ENCODE assay signal across 18 cellular contexts in genomic region chr4:61661960-61662359, GRCh38.
A peak's percentile ranks its signal among the peaks of the same experiment; 100 is the strongest.
DNase-seq lines count a peak whose midpoint lies in the region; ATAC-seq and TF ChIP-seq lines count a peak whose summit lies in the region.
"Had no signal": no experiment of that assay in that cellular context is flagged by ENCODE, and none has a peak within 500 bp of the region (broad histone marks: within the 10 kb centered on the region; RNA-seq: fewer than 3 reads in every experiment).

No MANE protein-coding gene starts in this region.

- H3K14ac ChIP-seq in neuronal stem cell (ENCODE audit: low read length) = peak overlapping the region; percentile 76

- no peak overlapping the region for H3K4me3 Mint-ChIP-seq in chondrocyte (ENCODE audit: unreplicated experiment)
- H3K4me3 Mint-ChIP-seq in stimulated activated memory B cell treated with anti-CD40 and anti-IgM and Interleukin-4, amounts not matched to agents 10 μg/mL and 1 μg/mL and 100 μg/mL, for 72 hours = no peak overlapping the region
- no peak overlapping the region for H3K4me3 Mint-ChIP-seq in activated T-helper 1 cell treated with anti-CD3 and anti-CD28 coated beads, Interleukin-12 subunit alpha, Interleukin-12 subunit beta, Interleukin-2, Interleukin-4 antibody, amounts not matched to agents 30 ng/mL and 10 ng/mL and 1 ng/mL, durations not matched to agents 14 hours and 24 hours and 36 hours
- H3K4me3 Mint-ChIP-seq: CD4-positive, alpha-beta memory T cell; HFFc6 had no signal

- H2BK120ac ChIP-seq in neuronal stem cell (ENCODE audit: low read depth, low read length) = no peak overlapping the region

- H3K27me3 ChIP-seq in neuronal stem cell (ENCODE audit: control insufficient read depth in 3 of 3, insufficient read depth in 3 of 3, low read depth in 1 of 3, low read length in 3 of 3) (no peaks in the 10 kb centered on the region), Karpas-422 (ENCODE audit: low read length) (no peaks in the 10 kb centered on the region)

- DNase-seq in UCSD-AML1 (lab: John Stamatoyannopoulos, UW; ENCODE audit: unreplicated experiment) (peak; percentile 1), chondrocyte (ENCODE audit: low spot score) (peak; percentile 70), neuronal stem cell (ENCODE audit: low spot score) (no peak), midbrain (lab: John Stamatoyannopoulos, UW) (no peak), Karpas-422 (no peak), caudate nucleus (lab: John Stamatoyannopoulos, UW) (no peak)
- DNase-seq in activated T-helper 1 cell treated with anti-CD3 and anti-CD28 coated beads, Interleukin-12 subunit alpha, Interleukin-12 subunit beta, Interleukin-2, Interleukin-4 antibody, amounts not matched to agents 30 ng/mL and 10 ng/mL and 1 ng/mL, durations not matched to agents 14 hours and 24 hours and 36 hours (ENCODE audit: low spot score) = no peak
- DNase-seq: C1 segment of cervical spinal cord; Calu3; CD4-positive, alpha-beta memory T cell; COR-L47; DMS53; DMS79 treated with DMSO at 0.1 percent for 48 hours; GF-D8; GOT3; HFFc6 had no signal

- H3K9me3 ChIP-seq in neuronal stem cell (replicated peaks in 1 of 2; ENCODE audit: control insufficient read depth in 2 of 2, insufficient read depth in 1 of 2, low read depth in 1 of 2, low read length in 2 of 2) (peaks cover 14 to 22% of the 10 kb centered on the region in 2 donors), Karpas-422 (ENCODE audit: low read length) (peaks cover 43% of the 10 kb centered on the region)
- H3K9me3 ChIP-seq: HAP-1 had no signal

- intact Hi-C loops in activated T-helper 1 cell treated with anti-CD3 and anti-CD28 coated beads, Interleukin-12 subunit alpha, Interleukin-12 subunit beta, Interleukin-2, Interleukin-4 antibody, amounts not matched to agents 30 ng/mL and 10 ng/mL and 1 ng/mL, durations not matched to agents 14 hours and 24 hours and 36 hours (cut with micrococcal nuclease) = no loop called here

- peak overlapping the region; percentile 60 for H2AK5ac ChIP-seq in neuronal stem cell (ENCODE audit: low read depth, low read length)

- H4K8ac ChIP-seq in neuronal stem cell (ENCODE audit: low read depth, low read length) = no peak overlapping the region

- H2BK5ac ChIP-seq in neuronal stem cell (ENCODE audit: low read length) = no peak overlapping the region

- no peak overlapping the region for H4K91ac ChIP-seq in neuronal stem cell (ENCODE audit: low read depth, low read length, poor library complexity)

- H3K36me3 ChIP-seq in neuronal stem cell (replicated peaks in 1 of 2; ENCODE audit: control insufficient read depth in 2 of 2, insufficient read depth in 2 of 2, low read length in 2 of 2) (peaks cover 7 to 12% of the 10 kb centered on the region in 2 donors), Karpas-422 (ENCODE audit: insufficient read depth, low read length) (no peaks in the 10 kb centered on the region)
- H3K36me3 ChIP-seq: HAP-1 had no signal

- no peaks in the 10 kb centered on the region for H3K36me3 Mint-ChIP-seq in chondrocyte (ENCODE audit: low read depth)
- no peaks in the 10 kb centered on the region for H3K36me3 Mint-ChIP-seq in stimulated activated memory B cell treated with anti-CD40 and anti-IgM and Interleukin-4, amounts not matched to agents 10 μg/mL and 1 μg/mL and 100 μg/mL, for 72 hours
- no peaks in the 10 kb centered on the region for H3K36me3 Mint-ChIP-seq in activated T-helper 1 cell treated with anti-CD3 and anti-CD28 coated beads, Interleukin-12 subunit alpha, Interleukin-12 subunit beta, Interleukin-2, Interleukin-4 antibody, amounts not matched to agents 30 ng/mL and 10 ng/mL and 1 ng/mL, durations not matched to agents 14 hours and 24 hours and 36 hours (ENCODE audit: low read depth)
- H3K36me3 Mint-ChIP-seq: CD4-positive, alpha-beta memory T cell had no signal

- no peaks in the 10 kb centered on the region for H4K20me1 ChIP-seq in Karpas-422 (ENCODE audit: insufficient read depth, low read depth, low read length)

- no peaks in the 10 kb centered on the region for H3K9me2 ChIP-seq in Karpas-422 (replicated peaks; ENCODE audit: insufficient read depth, low read length)

- H3K4me1 ChIP-seq in neuronal stem cell (ENCODE audit: control insufficient read depth in 2 of 2, insufficient read depth in 1 of 2, low read depth in 1 of 2, low read length in 2 of 2) (peaks cover 9 to 20% of the 10 kb centered on the region in 2 donors), Karpas-422 (ENCODE audit: low read length) (no peaks in the 10 kb centered on the region)

- H2AFZ ChIP-seq in neuronal stem cell (ENCODE audit: low read length) (no peak overlapping the region), Karpas-422 (ENCODE audit: low read length) (no peak overlapping the region)

- H3K27ac ChIP-seq in neuronal stem cell (replicated peaks; ENCODE audit: low read length) (no peak overlapping the region), Karpas-422 (ENCODE audit: low read length) (no peak overlapping the region), caudate nucleus (ENCODE audit: low read depth, low read length) (no peak overlapping the region)

- ATAC-seq in stimulated activated memory B cell treated with anti-CD40 and anti-IgM and Interleukin-4, amounts not matched to agents 10 μg/mL and 1 μg/mL and 100 μg/mL, for 72 hours = peak; percentile 48

- H3K18ac ChIP-seq in neuronal stem cell (ENCODE audit: low read length) = peak overlapping the region; percentile 70

- no peaks in the 10 kb centered on the region for H3K79me1 ChIP-seq in neuronal stem cell (ENCODE audit: low read depth, low read length)

- peak overlapping the region; percentile 37 for H3K4ac ChIP-seq in neuronal stem cell (ENCODE audit: low read length)

- H3K23ac ChIP-seq in neuronal stem cell (ENCODE audit: low read depth, low read length, poor library complexity) = no peak overlapping the region

- H3K27ac Mint-ChIP-seq in chondrocyte (ENCODE audit: unreplicated experiment) = no peak overlapping the region
- H3K27ac Mint-ChIP-seq in stimulated activated memory B cell treated with anti-CD40 and anti-IgM and Interleukin-4, amounts not matched to agents 10 μg/mL and 1 μg/mL and 100 μg/mL, for 72 hours = no peak overlapping the region
- H3K27ac Mint-ChIP-seq in activated T-helper 1 cell treated with anti-CD3 and anti-CD28 coated beads, Interleukin-12 subunit alpha, Interleukin-12 subunit beta, Interleukin-2, Interleukin-4 antibody, amounts not matched to agents 30 ng/mL and 10 ng/mL and 1 ng/mL, durations not matched to agents 14 hours and 24 hours and 36 hours = no peak overlapping the region
- H3K27ac Mint-ChIP-seq: CD4-positive, alpha-beta memory T cell; HFFc6 had no signal

- no peak overlapping the region for H2BK15ac ChIP-seq in neuronal stem cell (ENCODE audit: low read length)

- TF ChIP-seq CTCF in chondrocyte (IDR thresholded peaks at IDR 0.05) = no peak

- peaks cover 6% of the 10 kb centered on the region for H3K4me1 Mint-ChIP-seq in chondrocyte (ENCODE audit: low read depth)
- no peaks in the 10 kb centered on the region for H3K4me1 Mint-ChIP-seq in stimulated activated memory B cell treated with anti-CD40 and anti-IgM and Interleukin-4, amounts not matched to agents 10 μg/mL and 1 μg/mL and 100 μg/mL, for 72 hours
- no peaks in the 10 kb centered on the region for H3K4me1 Mint-ChIP-seq in activated T-helper 1 cell treated with anti-CD3 and anti-CD28 coated beads, Interleukin-12 subunit alpha, Interleukin-12 subunit beta, Interleukin-2, Interleukin-4 antibody, amounts not matched to agents 30 ng/mL and 10 ng/mL and 1 ng/mL, durations not matched to agents 14 hours and 24 hours and 36 hours (ENCODE audit: low read depth)
- H3K4me1 Mint-ChIP-seq: CD4-positive, alpha-beta memory T cell had no signal

- no peaks in the 10 kb centered on the region for H3K9me3 Mint-ChIP-seq in chondrocyte (ENCODE audit: low read depth)
- H3K9me3 Mint-ChIP-seq in stimulated activated memory B cell treated with anti-CD40 and anti-IgM and Interleukin-4, amounts not matched to agents 10 μg/mL and 1 μg/mL and 100 μg/mL, for 72 hours = peaks cover 3% of the 10 kb centered on the region
- H3K9me3 Mint-ChIP-seq in activated T-helper 1 cell treated with anti-CD3 and anti-CD28 coated beads, Interleukin-12 subunit alpha, Interleukin-12 subunit beta, Interleukin-2, Interleukin-4 antibody, amounts not matched to agents 30 ng/mL and 10 ng/mL and 1 ng/mL, durations not matched to agents 14 hours and 24 hours and 36 hours = peaks cover 3% of the 10 kb centered on the region

- H3K4me3 ChIP-seq in neuronal stem cell (ENCODE audit: low read length in 2 of 2) (no peak overlapping the region), Karpas-422 (ENCODE audit: low read length) (no peak overlapping the region)
- H3K4me3 ChIP-seq: HAP-1 had no signal

- H3K79me2 ChIP-seq in Karpas-422 (ENCODE audit: low read length) = no peaks in the 10 kb centered on the region

- no CpG with 5 or more reads among the region's 7 CpGs for WGBS in neuronal stem cell (ENCODE audit: extremely low coverage in 2 of 2, insufficient read length in 2 of 2, insufficient replicate concordance in 1 of 2), 2 donors

- H3K4me2 ChIP-seq in neuronal stem cell (ENCODE audit: insufficient read depth, low read length, poor library complexity, severe bottlenecking) = no peak overlapping the region
- no peak overlapping the region for H3K4me2 ChIP-seq in Karpas-422 (ENCODE audit: low read depth, low read length, poor library complexity, severe bottlenecking)

- H3K9ac ChIP-seq in neuronal stem cell (ENCODE audit: low read depth, low read length, poor library complexity) = no peak overlapping the region
- H3K9ac ChIP-seq in Karpas-422 (ENCODE audit: low read length) = no peak overlapping the region

- no peaks in the 10 kb centered on the region for H3K27me3 Mint-ChIP-seq in chondrocyte (ENCODE audit: low read depth)
- no peaks in the 10 kb centered on the region for H3K27me3 Mint-ChIP-seq in stimulated activated memory B cell treated with anti-CD40 and anti-IgM and Interleukin-4, amounts not matched to agents 10 μg/mL and 1 μg/mL and 100 μg/mL, for 72 hours
- H3K27me3 Mint-ChIP-seq in activated T-helper 1 cell treated with anti-CD3 and anti-CD28 coated beads, Interleukin-12 subunit alpha, Interleukin-12 subunit beta, Interleukin-2, Interleukin-4 antibody, amounts not matched to agents 30 ng/mL and 10 ng/mL and 1 ng/mL, durations not matched to agents 14 hours and 24 hours and 36 hours (ENCODE audit: insufficient read depth) = no peaks in the 10 kb centered on the region
- H3K27me3 Mint-ChIP-seq: CD4-positive, alpha-beta memory T cell had no signal

- H2BK12ac ChIP-seq in neuronal stem cell (ENCODE audit: low read length) = no peak overlapping the region

Comparison
In these comparisons a context has a peak if more than half of its experiments do, and no peak if none do; other contexts are left out.
1. DNase-seq: peak in UCSD-AML1 (single experiment) and chondrocyte (single experiment); none in neuronal stem cell (single experiment), activated T-helper 1 cell treated with anti-CD3 and anti-CD28 coated beads, Interleukin-12 subunit alpha, Interleukin-12 subunit beta, Interleukin-2, Interleukin-4 antibody, amounts not matched to agents 30 ng/mL and 10 ng/mL and 1 ng/mL, durations not matched to agents 14 hours and 24 hours and 36 hours (single experiment), midbrain (single experiment), Karpas-422 (single experiment) and caudate nucleus (0 of 61).